Comparison of ENCODE assay signal across 10 cellular contexts in genomic region chr22:42443240-42444059, GRCh38. TPM values are rescaled to one million over a fixed set of nuclear protein-coding genes. Genes with fewer than 3 reads are reported as not detected.
DNase-seq lines count a peak whose midpoint lies in the region; ATAC-seq and TF ChIP-seq lines count a peak whose summit lies in the region.
"Had no signal": no experiment of that assay in that cellular context is flagged by ENCODE, and none has a peak within 500 bp of the region (broad histone marks: within the 10 kb centered on the region; RNA-seq: fewer than 3 reads in every experiment).

No MANE protein-coding gene starts in this region.

- H3K27ac Mint-ChIP-seq in activated T-helper 17 cell treated with anti-CD3 and anti-CD28 coated beads, Interleukin-2, amount 50 U/mL, for 72 hours, result peak overlapping the region; percentile 80

- TF ChIP-seq CTCF in stomach (IDR thresholded peaks at IDR 0.05), result no peak

- H3K4me3 Mint-ChIP-seq in activated T-helper 17 cell treated with anti-CD3 and anti-CD28 coated beads, Interleukin-2, amount 50 U/mL, for 72 hours, result peak overlapping the region; percentile 79

- H3K9me3 ChIP-seq in iPS-18a (ENCODE audit: control insufficient read depth, low read depth, low read length) (no peaks in the 10 kb centered on the region), stomach (no peaks in the 10 kb centered on the region)

- ATAC-seq in activated T-helper 17 cell treated with anti-CD3 and anti-CD28 coated beads, Interleukin-2, amount 50 U/mL, for 72 hours (replicated peaks), result peak; percentile 72
- no peak for ATAC-seq in HG02885 (IDR thresholded peaks at IDR 0.05; ENCODE audit: poor library complexity, unreplicated experiment)

- H3K4me1 Mint-ChIP-seq in activated T-helper 17 cell treated with anti-CD3 and anti-CD28 coated beads, Interleukin-2, amount 50 U/mL, for 72 hours, result peaks cover 23% of the 10 kb centered on the region

- H3K9ac ChIP-seq in iPS-18a (ENCODE audit: low read length), result no peak overlapping the region

- TF ChIP-seq EP300 in stomach (IDR thresholded peaks at IDR 0.05), result no peak

- intact Hi-C loops in stomach (cut with DNase I; ENCODE audit: low total_unique reads), result no loop called here

- H3K36me3 Mint-ChIP-seq in activated T-helper 17 cell treated with anti-CD3 and anti-CD28 coated beads, Interleukin-2, amount 50 U/mL, for 72 hours (ENCODE audit: low read depth), result no peaks in the 10 kb centered on the region

- 28 to 43% (median 42%) methylated on average over 2 to 6 of the region's 6 CpGs for WGBS in stomach, 5 donors

- H3K27ac ChIP-seq in iPS-18a (ENCODE audit: low read length) (no peak overlapping the region), stomach (peak overlapping the region; percentile 45 to 86 (median 79))
- H3K27ac ChIP-seq: 22Rv1 had no signal

- H3K4me1 ChIP-seq in iPS-18a (ENCODE audit: control insufficient read depth, low read depth, low read length), result peaks cover 20% of the 10 kb centered on the region
- H3K4me1 ChIP-seq in stomach, result peaks cover 17 to 39% (median 27%) of the 10 kb centered on the region in 4 donors

- DNase-seq in DMS153 treated with DMSO at 0.1 percent for 48 hours (lab: John Stamatoyannopoulos, UW; ENCODE audit: unreplicated experiment) (peak; percentile 47), DMS153 (lab: John Stamatoyannopoulos, UW) (no peak), stomach (no peak), GF-D8 (lab: John Stamatoyannopoulos, UW) (no peak), mucosa of gallbladder (ENCODE audit: low spot score) (no peak)

- no peak for TF ChIP-seq POLR2A in stomach (IDR thresholded peaks at IDR 0.05)

- H3K27me3 Mint-ChIP-seq in activated T-helper 17 cell treated with anti-CD3 and anti-CD28 coated beads, Interleukin-2, amount 50 U/mL, for 72 hours, result no peaks in the 10 kb centered on the region

- no peaks in the 10 kb centered on the region for H3K9me3 Mint-ChIP-seq in activated T-helper 17 cell treated with anti-CD3 and anti-CD28 coated beads, Interleukin-2, amount 50 U/mL, for 72 hours

- H3K36me3 ChIP-seq in iPS-18a (ENCODE audit: control insufficient read depth, low read depth, low read length) (no peaks in the 10 kb centered on the region), stomach (no peaks in the 10 kb centered on the region)

- peak overlapping the region; percentile 43 for H3K4me3 ChIP-seq in iPS-18a (ENCODE audit: low read length)
- H3K4me3 ChIP-seq in stomach, result peak overlapping the region in 3 of 4 donors; percentile 33 to 44 (median 37)

- H3K27me3 ChIP-seq in iPS-18a (ENCODE audit: control insufficient read depth, insufficient read depth, low read length) (peaks cover 22% of the 10 kb centered on the region), stomach (no peaks in the 10 kb centered on the region)

RNA-seq across cellular contexts. Expression of gene NFAM1, which starts 11.2 kb away (rescaled TPM):
- under 1 TPM; 0.15 to 0.40 TPM for total RNA-seq in activated T-helper 17 cell treated with anti-CD3 and anti-CD28 coated beads, Interleukin-2, amount 50 U/mL, for 72 hours
- total RNA-seq in stomach (10 to 100 TPM in 1 of 5 donors, 1 to 10 TPM in 3, under 1 TPM in 1; 0.45 to 18.1 (median 2.8) TPM), mucosa of gallbladder (3.9 TPM)
- polyA plus RNA-seq in stomach, result under 1 TPM; 0.15 to 0.56 (median 0.28) TPM
- total RNA-seq: NCI-H460 had no signal
